9 cellular contexts compared by ENCODE assay signal in the genomic region with DNA sequence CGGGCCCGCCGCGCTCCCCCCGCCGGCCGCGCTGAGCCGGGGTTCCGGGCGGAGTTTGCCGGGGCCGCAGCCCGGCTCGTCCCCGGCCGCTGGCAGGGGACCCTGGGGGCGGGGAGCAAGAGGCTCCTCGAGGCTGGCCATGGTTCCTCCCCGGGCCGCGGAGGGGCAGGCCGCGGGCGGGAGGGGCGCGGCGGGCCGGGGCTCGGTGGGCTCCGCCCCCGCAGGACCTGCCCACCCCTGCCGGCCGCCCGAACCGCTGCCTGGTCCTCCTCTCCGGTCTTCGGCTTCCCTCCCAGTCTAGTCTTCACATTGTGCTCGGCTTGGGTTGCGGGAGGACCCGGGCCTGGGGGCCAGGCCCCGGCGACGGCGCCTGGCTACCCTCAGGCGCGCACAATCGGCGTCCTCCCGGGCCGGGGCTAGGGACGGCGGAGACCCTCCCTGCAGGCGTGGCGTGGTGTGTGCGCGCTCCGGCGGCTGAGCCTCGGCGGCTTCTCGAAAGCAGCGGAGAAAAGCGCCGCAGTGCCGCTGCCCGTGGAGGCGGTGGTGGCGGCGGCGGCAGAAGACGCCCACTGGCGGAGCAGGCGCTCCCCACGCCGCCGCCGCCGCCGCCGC. TPM values are rescaled to one million over a fixed set of nuclear protein-coding genes. Genes with fewer than 3 reads are reported as not detected.
DNase-seq lines count a peak whose midpoint lies in the region; ATAC-seq, FAIRE-seq and TF ChIP-seq lines count a peak whose summit lies in the region.
"Had no signal": no experiment of that assay in that cellular context is flagged by ENCODE, and none has a peak within 500 bp of the region (broad histone marks: within the 10 kb centered on the region; RNA-seq: fewer than 3 reads in every experiment).

A gene (minus strand): TSS at position 571 of the 612 bp plus-strand sequence. CDS start 430 bp downstream, at position 141.

- peak within 1 kb of the TSS; percentile 85 for H3K4me2 ChIP-seq in astrocyte (ENCODE audit: low read length)
- peak within 1 kb of the TSS; percentile 99 for H3K4me2 ChIP-seq in smooth muscle cell

- no peak for ATAC-seq in HG03469 (IDR thresholded peaks at IDR 0.05; ENCODE audit: unreplicated experiment)
- ATAC-seq in HG03025 (IDR thresholded peaks at IDR 0.05; ENCODE audit: low FRiP score, unreplicated experiment) = no peak

- H3K27me3 Mint-ChIP-seq in astrocyte (ENCODE audit: low read depth, unreplicated experiment) = peaks cover 53% of the 10 kb centered on the region
- peaks cover 33 to 42% of the 10 kb centered on the region in 2 donors for H3K27me3 Mint-ChIP-seq in CD4-positive, alpha-beta memory T cell

- CTCF ChIA-PET in CD4-positive, alpha-beta memory T cell (lab: Charles Lee; ENCODE audit: partially characterized antibody) = no interaction called here

- H3K36me3 Mint-ChIP-seq in astrocyte (ENCODE audit: low read depth, unreplicated experiment) = no peaks in the 10 kb centered on the region
- H3K36me3 Mint-ChIP-seq in CD4-positive, alpha-beta memory T cell = no peaks in the 10 kb centered on the region

- peak within 1 kb of the TSS; percentile 63 for H3K4me3 ChIP-seq in astrocyte (ENCODE audit: insufficient read depth, low read depth, low read length)
- peak within 1 kb of the TSS; percentile 68 for H3K4me3 ChIP-seq in smooth muscle cell
- no peak within 1 kb of the TSS for H3K4me3 ChIP-seq in CD4-positive, alpha-beta memory T cell (ENCODE audit: low read length in 2 of 2)

- H3K27ac ChIP-seq in astrocyte (ENCODE audit: low read depth, low read length) (no peak within 1 kb of the TSS), smooth muscle cell (ENCODE audit: low read depth) (no peak within 1 kb of the TSS)
- H3K27ac ChIP-seq in CD4-positive, alpha-beta memory T cell (ENCODE audit: low read depth, low read length) = no peak within 1 kb of the TSS

- H2AFZ ChIP-seq in astrocyte (ENCODE audit: low read depth, low read length) (peak within 1 kb of the TSS; percentile 78), smooth muscle cell (ENCODE audit: low read depth) (peak within 1 kb of the TSS; percentile 76)

- no peaks in the 10 kb centered on the region for H3F3A ChIP-seq in smooth muscle cell (ENCODE audit: low read depth)

- FAIRE-seq in astrocyte (lab: Jason Lieb, UNC) = no peak

- 0% methylated on average over 23 of the region's 81 CpGs for WGBS in smooth muscle cell (ENCODE audit: low lambda C conversion rate)

- peaks cover 15% of the 10 kb centered on the region for H3K4me1 Mint-ChIP-seq in astrocyte (ENCODE audit: low read depth, unreplicated experiment)
- H3K4me1 Mint-ChIP-seq in CD4-positive, alpha-beta memory T cell = peaks cover 5 to 11% (median 9%) of the 10 kb centered on the region in 4 donors

- H3K36me3 ChIP-seq in astrocyte (ENCODE audit: insufficient read depth, low read length) = no peaks in the 10 kb centered on the region
- no peaks in the 10 kb centered on the region for H3K36me3 ChIP-seq in smooth muscle cell (ENCODE audit: low read depth)
- H3K36me3 ChIP-seq in CD4-positive, alpha-beta memory T cell (ENCODE audit: insufficient read depth, low read length) = no peaks in the 10 kb centered on the region

- peaks cover 49% of the 10 kb centered on the region for H3K27me3 ChIP-seq in astrocyte (ENCODE audit: insufficient read depth, low read length)
- peaks cover 91% of the 10 kb centered on the region for H3K27me3 ChIP-seq in smooth muscle cell (ENCODE audit: low read depth)
- H3K27me3 ChIP-seq in CD4-positive, alpha-beta memory T cell (ENCODE audit: insufficient read depth, low read length) = peaks cover 4% of the 10 kb centered on the region

- peak within 1 kb of the TSS; percentile 61 for H3K9ac ChIP-seq in astrocyte (ENCODE audit: low read length)
- H3K9ac ChIP-seq in smooth muscle cell (ENCODE audit: low read depth) = no peak within 1 kb of the TSS

- H3K79me2 ChIP-seq in astrocyte (ENCODE audit: insufficient read depth, low read length) (peaks cover 27% of the 10 kb centered on the region), smooth muscle cell (ENCODE audit: low read depth) (no peaks in the 10 kb centered on the region)

- TF ChIP-seq CTCF in astrocyte (IDR thresholded peaks at IDR 0.05; ENCODE audit: insufficient read depth, low read depth, low read length) = no peak
- no peak for TF ChIP-seq CTCF in smooth muscle cell (IDR thresholded peaks at IDR 0.05; ENCODE audit: borderline replicate concordance, insufficient read depth, poor library complexity, severe bottlenecking)

- H3K9me3 Mint-ChIP-seq in astrocyte (ENCODE audit: unreplicated experiment) = peaks cover 3% of the 10 kb centered on the region
- H3K9me3 Mint-ChIP-seq in CD4-positive, alpha-beta memory T cell = peaks cover 0 to 4% (median 0%) of the 10 kb centered on the region in 8 donors

- H3K9me3 ChIP-seq in astrocyte (ENCODE audit: insufficient read depth, low read depth, low read length) (no peaks in the 10 kb centered on the region), smooth muscle cell (replicated peaks; ENCODE audit: low read depth) (no peaks in the 10 kb centered on the region)
- H3K9me3 ChIP-seq in CD4-positive, alpha-beta memory T cell (ENCODE audit: control insufficient read depth in 1 of 2, low read length in 2 of 2) = no peaks in the 10 kb centered on the region

- peak within 1 kb of the TSS; percentile 82 for H3K4me3 Mint-ChIP-seq in astrocyte (ENCODE audit: unreplicated experiment)
- peak within 1 kb of the TSS in 3 of 8 donors; percentile 22 to 57 (median 42) for H3K4me3 Mint-ChIP-seq in CD4-positive, alpha-beta memory T cell

- DNase-seq in NCI-H2227 (lab: John Stamatoyannopoulos, UW; ENCODE audit: unreplicated experiment) (peak; percentile 30), NCI-H2227 treated with DMSO at 0.1 percent for 48 hours (lab: John Stamatoyannopoulos, UW) (no peak), astrocyte (ENCODE audit: low read depth) (no peak), iPS-NIHi11 (ENCODE audit: low spot score) (peak; percentile 83), smooth muscle cell (lab: John Stamatoyannopoulos, UW; ENCODE audit: unreplicated experiment) (no peak)
- no peak for DNase-seq in CD4-positive, alpha-beta memory T cell

- H4K20me1 ChIP-seq in astrocyte (ENCODE audit: insufficient read depth, low read length) = peaks cover 16% of the 10 kb centered on the region
- H4K20me1 ChIP-seq in smooth muscle cell (ENCODE audit: low read depth) = peaks cover 13% of the 10 kb centered on the region

- POLR2A ChIA-PET in CD4-positive, alpha-beta memory T cell (lab: Charles Lee; ENCODE audit: partially characterized antibody) = no interaction called here

- H3K4me1 ChIP-seq in astrocyte (ENCODE audit: insufficient read depth, low read length) (peaks cover 13% of the 10 kb centered on the region), smooth muscle cell (ENCODE audit: low read depth) (peaks cover 25% of the 10 kb centered on the region)
- no peaks in the 10 kb centered on the region for H3K4me1 ChIP-seq in CD4-positive, alpha-beta memory T cell (ENCODE audit: insufficient read depth, low read length)

- no peak within 1 kb of the TSS for H3K27ac Mint-ChIP-seq in astrocyte (ENCODE audit: unreplicated experiment)
- no peak within 1 kb of the TSS for H3K27ac Mint-ChIP-seq in CD4-positive, alpha-beta memory T cell

- intact Hi-C loops in CD4-positive, alpha-beta memory T cell (cut with micrococcal nuclease) = no loop called here

RNA-seq across cellular contexts. Expression of the gene that starts here (rescaled TPM):
- total RNA-seq in astrocyte = 5.4 and 7.4 TPM in 2 replicates
- 5.6 and 7.1 TPM in 2 replicates for total RNA-seq in smooth muscle cell
- polyA plus RNA-seq in smooth muscle cell = 0.11 and 2.0 TPM in 2 replicates
- total RNA-seq in CD4-positive, alpha-beta memory T cell = not detected
- not detected for polyA plus RNA-seq in CD4-positive, alpha-beta memory T cell
- total RNA-seq: T-helper 1 cell treated with Interleukin-12 subunit alpha and Interleukin-12 subunit beta and Interleukin-4 antibody, amounts not matched to agents 30 ng/mL and 1 ng/mL, for 36 hours had no signal

Comparison
In these comparisons a context has a peak if more than half of its experiments do, and no peak if none do; other contexts are left out.
1. DNase-seq: peak in NCI-H2227 (single experiment) and iPS-NIHi11 (single experiment); none in NCI-H2227 treated with DMSO at 0.1 percent for 48 hours (single experiment), astrocyte (single experiment), smooth muscle cell (single experiment) and CD4-positive, alpha-beta memory T cell (0 of 5).
2. H3K4me3 ChIP-seq: peak in astrocyte (single experiment) and smooth muscle cell (single experiment); none in CD4-positive, alpha-beta memory T cell (0 of 2).